ENCODE assay signal across 1 cellular context in genomic region chr22:27463121-27463520, GRCh38.
TF ChIP-seq lines count a peak whose summit lies in the region.

No MANE protein-coding gene starts in this region.

TF ChIP-seq in WTC11, 78 proteins besides CTCF, POLR2A, EP300 and RAD21 (continued from another document):
- TF ChIP-seq, protein P1, sequence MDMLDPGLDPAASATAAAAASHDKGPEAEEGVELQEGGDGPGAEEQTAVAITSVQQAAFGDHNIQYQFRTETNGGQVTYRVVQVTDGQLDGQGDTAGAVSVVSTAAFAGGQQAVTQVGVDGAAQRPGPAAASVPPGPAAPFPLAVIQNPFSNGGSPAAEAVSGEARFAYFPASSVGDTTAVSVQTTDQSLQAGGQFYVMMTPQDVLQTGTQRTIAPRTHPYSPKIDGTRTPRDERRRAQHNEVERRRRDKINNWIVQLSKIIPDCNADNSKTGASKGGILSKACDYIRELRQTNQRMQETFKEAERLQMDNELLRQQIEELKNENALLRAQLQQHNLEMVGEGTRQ (CRISPR knock-in tag; IDR thresholded peaks at IDR 0.05), result no peak
- TF ChIP-seq ZNF671 (CRISPR knock-in tag; IDR thresholded peaks at IDR 0.05) (no peak), ZNF219 (CRISPR knock-in tag; IDR thresholded peaks at IDR 0.05; ENCODE audit: borderline replicate concordance) (no peak), EMX1 (CRISPR knock-in tag; IDR thresholded peaks at IDR 0.05) (no peak), ZNF232 (CRISPR knock-in tag; IDR thresholded peaks at IDR 0.05) (no peak), FOXK1 (CRISPR knock-in tag; IDR thresholded peaks at IDR 0.05) (no peak), ZBTB21 (CRISPR knock-in tag; IDR thresholded peaks at IDR 0.05; ENCODE audit: borderline replicate concordance) (no peak), NFYB (CRISPR knock-in tag; conservative IDR thresholded peaks at IDR 0.05; ENCODE audit: low read depth) (no peak)
